Comparison of ENCODE assay signal across 2 cellular contexts in the genomic region with DNA sequence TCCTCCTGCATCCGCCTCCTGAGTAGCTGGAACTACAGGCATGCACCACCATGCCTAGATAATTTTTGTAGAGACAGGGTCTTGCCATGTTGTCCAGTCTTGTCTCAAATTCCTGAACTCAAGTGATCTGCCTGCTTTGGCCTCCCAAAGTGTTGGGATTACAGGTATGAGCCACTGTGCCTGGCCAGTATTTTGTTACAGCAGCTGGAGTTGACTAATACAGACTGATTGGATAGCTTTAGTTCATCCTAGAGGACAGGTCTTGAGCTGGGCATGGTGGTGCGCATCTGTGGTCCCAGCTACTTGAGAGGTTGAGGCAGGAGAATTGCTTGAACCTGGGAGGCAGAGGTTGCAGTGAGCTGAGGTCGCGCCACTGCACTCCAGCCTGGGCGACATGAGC.
TF ChIP-seq lines count a peak whose summit lies in the region.

No MANE protein-coding gene starts in this region.

TF ChIP-seq in HEK293, 187 proteins besides CTCF, POLR2A, EP300 and RAD21:
- TF ChIP-seq TRIM28 (IDR thresholded peaks at IDR 0.05; ENCODE audit: borderline replicate concordance, low read length), result peak; percentile 33; the same call in 1 of the 2 replicates

TF ChIP-seq in K562, 482 proteins besides CTCF, POLR2A, EP300 and RAD21:
- peak; percentile 99 for TF ChIP-seq ZNF12 (CRISPR knock-in tag; IDR thresholded peaks at IDR 0.05)
TF ChIP-seq in K562: peak in this region for 1; not testable (repeated sequence) for 481.
